In genomic region chr4:183142566-183143545, GRCh38 we compare ENCODE assay signal across 9 cellular contexts. TPM values are rescaled to one million over a fixed set of nuclear protein-coding genes. Genes with fewer than 3 reads are reported as not detected.
DNase-seq lines count a peak whose midpoint lies in the region; ATAC-seq and TF ChIP-seq lines count a peak whose summit lies in the region.
"Had no signal": no experiment of that assay in that cellular context is flagged by ENCODE, and none has a peak within 500 bp of the region (broad histone marks: within the 10 kb centered on the region; RNA-seq: fewer than 3 reads in every experiment).

No MANE protein-coding gene starts in this region.

- no peak overlapping the region for H2BK12ac ChIP-seq in H9 (ENCODE audit: insufficient read length, low read depth, low read length)

- no peaks in the 10 kb centered on the region for H3K9me3 Mint-ChIP-seq in H9

- no peak overlapping the region for H3K4ac ChIP-seq in H9 (ENCODE audit: low read depth, low read length)

- peak; percentile 94 for ATAC-seq in RWPE2 (ENCODE audit: low read depth)
- ATAC-seq in foreskin keratinocyte = peak; percentile 66
- ATAC-seq in GM21390 (IDR thresholded peaks at IDR 0.05; ENCODE audit: unreplicated experiment) = no peak

- H3K9ac ChIP-seq in skeletal muscle satellite cell (ENCODE audit: low read depth, low read length) (peak overlapping the region; percentile 17), H9 (ENCODE audit: extremely low read depth, insufficient read length, low read length) (no peak overlapping the region)

- H3T11ph ChIP-seq in H9 (ENCODE audit: low read length) = no peak overlapping the region

- H2AFZ ChIP-seq in H9 (ENCODE audit: low read length) = no peak overlapping the region

- no peak overlapping the region for H3K18ac ChIP-seq in H9 (ENCODE audit: insufficient read length, low read depth, low read length)

- H2BK15ac ChIP-seq in H9 (ENCODE audit: low read depth, low read length) = no peak overlapping the region

- H4K20me1 ChIP-seq in H9 (ENCODE audit: control insufficient read depth, insufficient read depth, insufficient read length) = no peaks in the 10 kb centered on the region

- H2BK120ac ChIP-seq in H9 (ENCODE audit: low read depth, low read length, poor library complexity, severe bottlenecking) = no peak overlapping the region

- no peak overlapping the region for H3K14ac ChIP-seq in H9 (ENCODE audit: insufficient read depth, low read length)

- TF ChIP-seq CTCF in RWPE2 (IDR thresholded peaks at IDR 0.05; ENCODE audit: poor library complexity, severe bottlenecking) = no peak
- no peak for TF ChIP-seq CTCF in foreskin keratinocyte (conservative IDR thresholded peaks at IDR 0.05)
- no peak for TF ChIP-seq CTCF in H9 (conservative IDR thresholded peaks at IDR 0.05)

- no peaks in the 10 kb centered on the region for H3K27me3 Mint-ChIP-seq in H9 (ENCODE audit: low read depth)

- peaks cover 58% of the 10 kb centered on the region for H3K79me2 ChIP-seq in H9 (ENCODE audit: insufficient read depth, low read length)

- H3K23ac ChIP-seq in H9 (ENCODE audit: insufficient read length, low read depth, low read length) = no peak overlapping the region

- H2BK5ac ChIP-seq in H9 (ENCODE audit: insufficient read length, low read length) = no peak overlapping the region

- H3K27ac ChIP-seq in RWPE2 (ENCODE audit: poor library complexity, severe bottlenecking) = peak overlapping the region; percentile 78
- H3K27ac ChIP-seq in foreskin keratinocyte = peak overlapping the region; percentile 37
- no peak overlapping the region for H3K27ac ChIP-seq in H9 (ENCODE audit: insufficient read length, low read depth, low read length)

- H3K36me3 ChIP-seq in RWPE2 (ENCODE audit: low read depth) = no peaks in the 10 kb centered on the region
- no peaks in the 10 kb centered on the region for H3K36me3 ChIP-seq in skeletal muscle satellite cell (ENCODE audit: insufficient read depth, low read length)

- no peak overlapping the region for H4K5ac ChIP-seq in H9 (ENCODE audit: insufficient read length, low read depth, low read length)

- H3K23me2 ChIP-seq in H9 (ENCODE audit: insufficient read length, low read depth, low read length, poor library complexity, severe bottlenecking) = no peaks in the 10 kb centered on the region

- H3K4me1 ChIP-seq in RWPE2 (ENCODE audit: insufficient read depth, poor library complexity, severe bottlenecking) (peaks cover 22% of the 10 kb centered on the region), foreskin keratinocyte (peaks cover 44% of the 10 kb centered on the region), skeletal muscle satellite cell (ENCODE audit: control insufficient read depth, insufficient read depth, low read length) (peaks cover 41% of the 10 kb centered on the region), H9 (ENCODE audit: insufficient read depth, low read length) (peaks cover 10% of the 10 kb centered on the region; the same call in 1 of the 2 replicates)

- no peak overlapping the region for H4K91ac ChIP-seq in H9 (ENCODE audit: insufficient read length, low read depth, low read length)

- H3K4me1 Mint-ChIP-seq in H9 = peaks cover 38 to 51% of the 10 kb centered on the region in 2 experiments

- no peak overlapping the region for H3K56ac ChIP-seq in H9 (ENCODE audit: insufficient read length, low read depth, low read length)

- no peaks in the 10 kb centered on the region for H3K9me3 ChIP-seq in RWPE2 (ENCODE audit: severe bottlenecking)
- H3K9me3 ChIP-seq in skeletal muscle satellite cell (replicated peaks; ENCODE audit: low read length) = no peaks in the 10 kb centered on the region
- no peaks in the 10 kb centered on the region for H3K9me3 ChIP-seq in H9 (ENCODE audit: control insufficient read depth, low read depth, low read length)

- no CpG with 5 or more reads among the region's 7 CpGs for WGBS in H9 (ENCODE audit: extremely low coverage, insufficient read length, low lambda C conversion rate)

- DNase-seq in HCEC 1CT (peak; percentile 55), RWPE2 (ENCODE audit: low spot score) (peak; percentile 77), foreskin keratinocyte (peak; percentile 34 to 76), NCI-H1436 treated with DMSO at 0.1 percent for 48 hours (lab: John Stamatoyannopoulos, UW) (no peak), H9 (no peak)
- DNase-seq: activated CD4-positive, alpha-beta T cell treated with anti-CD3 and anti-CD28 coated beads, Interleukin-2, amount 50 U/mL, for 4 hours; stimulated activated CD4-positive, alpha-beta T cell treated with anti-CD3 and anti-CD28 coated beads, Interleukin-12 subunit alpha, Interleukin-12 subunit beta, amount 100 ng/mL, for 4 hours had no signal

- peaks cover 25% of the 10 kb centered on the region for H3K79me1 ChIP-seq in H9 (ENCODE audit: insufficient read depth, low read depth, low read length, poor library complexity, severe bottlenecking)

- H4K8ac ChIP-seq in H9 (replicated peaks; ENCODE audit: insufficient read length, low read depth, low read length) = no peak overlapping the region

- H3K4me2 ChIP-seq in skeletal muscle satellite cell (ENCODE audit: low read length) (peak overlapping the region; percentile 58), H9 (ENCODE audit: insufficient read depth, insufficient read length, low read length) (no peak overlapping the region)

- H3K36me3 Mint-ChIP-seq in H9 (ENCODE audit: insufficient read depth in 1 of 3, low read depth in 3 of 3) = no peaks in the 10 kb centered on the region; a peak in 1 of 7 replicates

- H3K27ac Mint-ChIP-seq in H9 = no peak overlapping the region

- H2AK5ac ChIP-seq in H9 (ENCODE audit: insufficient read length, low read length) = no peak overlapping the region

- no peak overlapping the region for H3K4me3 Mint-ChIP-seq in H9

- H2BK20ac ChIP-seq in H9 (ENCODE audit: low read depth, low read length, poor library complexity, severe bottlenecking) = no peak overlapping the region

- H3K4me3 ChIP-seq in RWPE2 (ENCODE audit: severe bottlenecking) (no peak overlapping the region), skeletal muscle satellite cell (ENCODE audit: low read length) (no peak overlapping the region)

- H3K27me3 ChIP-seq in RWPE2 (ENCODE audit: insufficient read depth, poor library complexity, severe bottlenecking) (no peaks in the 10 kb centered on the region), foreskin keratinocyte (no peaks in the 10 kb centered on the region), skeletal muscle satellite cell (ENCODE audit: control insufficient read depth, insufficient read depth, low read length) (no peaks in the 10 kb centered on the region), H9 (ENCODE audit: insufficient read depth, low read length) (no peaks in the 10 kb centered on the region)

RNA-seq across cellular contexts. Expression of gene WWC2, which starts 43.8 kb away (rescaled TPM):
- 23.2 and 24.7 TPM in 2 replicates for total RNA-seq in foreskin keratinocyte
- 2.9 and 3.7 TPM in 2 replicates for polyA plus RNA-seq in foreskin keratinocyte
- 15.3 and 21.0 TPM in 2 replicates for total RNA-seq in skeletal muscle satellite cell (2012; rRNA removed)
- 99.3 and 106 TPM in 2 replicates for total RNA-seq in H9 (2021)

Comparison
In these comparisons a context has a peak if more than half of its experiments do, and no peak if none do; other contexts are left out.
1. DNase-seq: peak in HCEC 1CT (single experiment), RWPE2 (single experiment) and foreskin keratinocyte (2 of 2); none in NCI-H1436 treated with DMSO at 0.1 percent for 48 hours (single experiment) and H9 (single experiment).